ENCODE assay signal across 1 cellular context in genomic region chr17:76726231-76726765, GRCh38.
TF ChIP-seq lines count a peak whose summit lies in the region.

TSS of gene JMJD6 (minus strand) at chr17:76726606. CDS start at chr17:76726475, 131 bp downstream.

TF ChIP-seq in HepG2, 621 proteins besides CTCF, POLR2A, EP300 and RAD21 (continued from another document and continues in another):
- TF ChIP-seq HNF1A (IDR thresholded peaks at IDR 0.05; ENCODE audit: low read depth) = no peak
- TF ChIP-seq HNF1A (CRISPR knock-in tag; IDR thresholded peaks at IDR 0.05; ENCODE audit: borderline replicate concordance) = no peak
- peak; percentile 69; the same call in 1 of the 2 replicates for TF ChIP-seq SPEN (CRISPR knock-in tag; IDR thresholded peaks at IDR 0.05; ENCODE audit: low read depth)
- TF ChIP-seq ZNF230 (CRISPR knock-in tag; IDR thresholded peaks at IDR 0.05) = no peak
- TF ChIP-seq TAF15 (IDR thresholded peaks at IDR 0.05; ENCODE audit: low read depth, low read length, poor library complexity, severe bottlenecking) = no peak
- no peak; the same call in 1 of the 2 replicates for TF ChIP-seq ARHGAP35 (CRISPR knock-in tag; IDR thresholded peaks at IDR 0.05; ENCODE audit: borderline replicate concordance)
- TF ChIP-seq IRF2 (CRISPR knock-in tag; IDR thresholded peaks at IDR 0.05) = peak; percentile 80; the same call in 1 of the 2 replicates
- TF ChIP-seq DMAP1 (CRISPR knock-in tag; IDR thresholded peaks at IDR 0.05) = peak; percentile 82
- 0 out of 2 replicates have a peak, but pooled peaks have one; percentile 20 for TF ChIP-seq ZNF576 (CRISPR knock-in tag; IDR thresholded peaks at IDR 0.05)
- TF ChIP-seq MYPOP (CRISPR knock-in tag; IDR thresholded peaks at IDR 0.05) = peak; percentile 84
- no peak for TF ChIP-seq ZFAT (CRISPR knock-in tag; conservative IDR thresholded peaks at IDR 0.05)
- peak; percentile 89; the same call in 1 of the 2 replicates for TF ChIP-seq SP4 (CRISPR knock-in tag; IDR thresholded peaks at IDR 0.05)
- TF ChIP-seq KAT7 (CRISPR knock-in tag; IDR thresholded peaks at IDR 0.05; ENCODE audit: borderline replicate concordance) = peak; percentile 90; the same call in 1 of the 2 replicates
- peak; percentile 74; the same call in 1 of the 2 replicates for TF ChIP-seq ZNF138 (CRISPR knock-in tag; IDR thresholded peaks at IDR 0.05; ENCODE audit: low read depth)
- TF ChIP-seq SIX1 (CRISPR knock-in tag; IDR thresholded peaks at IDR 0.05; ENCODE audit: borderline replicate concordance) = no peak
- TF ChIP-seq CHCHD3 (CRISPR knock-in tag; IDR thresholded peaks at IDR 0.05) = peak; percentile 48; the same call in 1 of the 2 replicates
- no peak for TF ChIP-seq SSRP1 (CRISPR knock-in tag; IDR thresholded peaks at IDR 0.05)
- no peak; the same call in 1 of the 2 replicates for TF ChIP-seq TFE3 (CRISPR knock-in tag; IDR thresholded peaks at IDR 0.05)
- peak; percentile 73; the same call in 1 of the 2 replicates for TF ChIP-seq ZNF768 (CRISPR knock-in tag; IDR thresholded peaks at IDR 0.05)
- 0 out of 2 replicates have a peak, but pooled peaks have one; percentile 3 for TF ChIP-seq SNAPC4 (CRISPR knock-in tag; IDR thresholded peaks at IDR 0.05)
- TF ChIP-seq CBX1 (IDR thresholded peaks at IDR 0.05; ENCODE audit: low read depth) = peak; percentile 69
- no peak for TF ChIP-seq NR3C1 (CRISPR knock-in tag; IDR thresholded peaks at IDR 0.05)
- peak; percentile 49 for TF ChIP-seq FOXO1 (CRISPR knock-in tag; IDR thresholded peaks at IDR 0.05)
- no peak for TF ChIP-seq AHDC1 (CRISPR knock-in tag; IDR thresholded peaks at IDR 0.05; ENCODE audit: borderline replicate concordance)
- peak; percentile 75 for TF ChIP-seq PATZ1 (CRISPR knock-in tag; IDR thresholded peaks at IDR 0.05)
- TF ChIP-seq ARID3A (IDR thresholded peaks at IDR 0.05; ENCODE audit: low read depth, low read length) = no peak
- no peak; a peak in 2 of 4 replicates for TF ChIP-seq HMGXB4 (CRISPR knock-in tag; IDR thresholded peaks at IDR 0.05; ENCODE audit: borderline replicate concordance in 1 of 2, low read depth in 1 of 2)
- TF ChIP-seq ZNF703 (CRISPR knock-in tag; IDR thresholded peaks at IDR 0.05; ENCODE audit: borderline replicate concordance) = no peak; the same call in 1 of the 2 replicates
- no peak for TF ChIP-seq ARNTL (CRISPR knock-in tag; IDR thresholded peaks at IDR 0.05)
- no peak for TF ChIP-seq MAFK (conservative IDR thresholded peaks at IDR 0.05 in 1 of 2, IDR thresholded peaks at IDR 0.05 in 1 of 2; ENCODE audit: low read length in 2 of 2)
